In genomic region chr12:110198386-110198785, GRCh38 we compare ENCODE assay signal across 22 cellular contexts.
A peak's percentile ranks its signal among the peaks of the same experiment; 100 is the strongest.
DNase-seq lines count a peak whose midpoint lies in the region; ATAC-seq, FAIRE-seq and TF ChIP-seq lines count a peak whose summit lies in the region.
"Had no signal": no experiment of that assay in that cellular context is flagged by ENCODE, and none has a peak within 500 bp of the region (broad histone marks: within the 10 kb centered on the region; RNA-seq: fewer than 3 reads in every experiment).

No MANE protein-coding gene starts in this region.

- no peak for ATAC-seq in SK-N-SH treated with all-trans-retinoic acid at 6 μM for 48 hours

- H3F3A ChIP-seq in SK-N-SH (replicated peaks; ENCODE audit: insufficient read depth): peaks cover 13% of the 10 kb centered on the region

- H3K27me3 ChIP-seq in SK-N-SH (ENCODE audit: insufficient read depth) (no peaks in the 10 kb centered on the region), brain microvascular endothelial cell (replicated peaks) (no peaks in the 10 kb centered on the region), right atrium auricular region (no peaks in the 10 kb centered on the region)

- H3K36me3 ChIP-seq in SK-N-SH (replicated peaks in 1 of 2; ENCODE audit: control insufficient read depth in 1 of 2, insufficient read depth in 2 of 2, low read length in 1 of 2) (peaks cover 7 to 13% of the 10 kb centered on the region in 2 experiments), brain microvascular endothelial cell (replicated peaks) (no peaks in the 10 kb centered on the region), right atrium auricular region (peaks cover 5% of the 10 kb centered on the region)

- TF ChIP-seq CTCF in SK-N-SH (IDR thresholded peaks at IDR 0.05) (no peak), brain microvascular endothelial cell (IDR thresholded peaks at IDR 0.05; ENCODE audit: low read depth, low read length, missing control alignments) (no peak), fibroblast of villous mesenchyme (IDR thresholded peaks at IDR 0.05; ENCODE audit: insufficient read depth, low read depth, low read length) (no peak), right atrium auricular region (IDR thresholded peaks at IDR 0.05) (no peak)

- H3K9ac ChIP-seq in SK-N-SH: peak overlapping the region; percentile 19; the same call in 1 of the 2 replicates

- no peaks in the 10 kb centered on the region for H4K20me1 ChIP-seq in SK-N-SH (ENCODE audit: insufficient read depth)

- DNase-seq in SK-N-SH (no peak), brain microvascular endothelial cell (no peak), fibroblast of villous mesenchyme (ENCODE audit: low read depth) (peak; percentile 17), urothelium cell line (ENCODE audit: low spot score) (no peak), A172 (ENCODE audit: low spot score) (no peak), right atrium auricular region (ENCODE audit: low spot score) (no peak)
- DNase-seq in activated effector memory CD4-positive, alpha-beta T cell treated with anti-CD3 and anti-CD28 coated beads, Interleukin-2, amount 50 U/mL, for 16 hours: no peak
- DNase-seq: CD4-positive, alpha-beta memory T cell; GOT3; Karpas-422; NCI-H1417 treated with DMSO at 0.1 percent for 48 hours; NCI-H1930; NCI-H345; NCI-H524 treated with DMSO at 0.1 percent for 48 hours; PC-9; SIG-M5 had no signal

- peak overlapping the region; percentile 35; the same call in 1 of the 2 replicates for H3K4me2 ChIP-seq in SK-N-SH
- H3K4me2 ChIP-seq: PC-9 had no signal

- peak overlapping the region in 1 of 2 experiments; percentile 85; a peak in 2 of 4 replicates for H3K27ac ChIP-seq in SK-N-SH (ENCODE audit: low read depth in 2 of 2, low read length in 1 of 2)
- peak overlapping the region; percentile 94 for H3K27ac ChIP-seq in brain microvascular endothelial cell
- H3K27ac ChIP-seq in right atrium auricular region: no peak overlapping the region
- H3K27ac ChIP-seq: 22Rv1, HL-60, PC-9, RWPE1 had no signal

- no peak for TF ChIP-seq RAD21 in SK-N-SH (IDR thresholded peaks at IDR 0.05; ENCODE audit: low read length)

- FAIRE-seq in urothelium cell line (lab: Jason Lieb, UNC): no peak
- FAIRE-seq: GM12892, GM18507 had no signal

- in situ Hi-C loops in brain microvascular endothelial cell (cut with HindIII; ENCODE audit: low pct_ligation_motif_present, low sequenced_read_pairs): no loop called here

- peaks cover 6 to 20% of the 10 kb centered on the region in 2 experiments for H3K4me1 ChIP-seq in SK-N-SH (ENCODE audit: control insufficient read depth in 1 of 2, insufficient read depth in 2 of 2, low read depth in 1 of 2, low read length in 1 of 2)
- H3K4me1 ChIP-seq in right atrium auricular region: no peaks in the 10 kb centered on the region

- no peak for TF ChIP-seq EP300 in SK-N-SH (IDR thresholded peaks at IDR 0.05; ENCODE audit: borderline replicate concordance in 1 of 2, low read depth in 1 of 2, low read length in 1 of 2)

- 87% methylated on average over 1 of the region's 1 CpG for whole genome bisulfite sequencing in SK-N-SH (ENCODE audit: low lambda C conversion rate)

- H3K9me3 ChIP-seq in SK-N-SH (no peaks in the 10 kb centered on the region), right atrium auricular region (no peaks in the 10 kb centered on the region)

- POLR2A ChIA-PET in SK-N-SH (lab: Yijun Ruan, JAX): interaction anchor here (0.6 kb wide), 1 partner anchor 15 kb away, joined by 3 read pairs; no protein-coding TSS in a partner anchor

- no peak overlapping the region for H2AFZ ChIP-seq in SK-N-SH (ENCODE audit: low read depth)
- H2AFZ ChIP-seq: PC-9 had no signal

- no peak overlapping the region for H3K4me3 ChIP-seq in SK-N-SH (ENCODE audit: low read depth in 2 of 2, low read length in 1 of 2)
- no peak overlapping the region for H3K4me3 ChIP-seq in brain microvascular endothelial cell (ENCODE audit: low read depth, low read length)
- no peak overlapping the region for H3K4me3 ChIP-seq in fibroblast of villous mesenchyme (ENCODE audit: low read depth, low read length)
- H3K4me3 ChIP-seq in right atrium auricular region: no peak overlapping the region
- H3K4me3 ChIP-seq: PC-9 had no signal

- H3K79me2 ChIP-seq in SK-N-SH (ENCODE audit: insufficient read depth): no peaks in the 10 kb centered on the region

- CTCF ChIA-PET in SK-N-SH (lab: Yijun Ruan, JAX): no interaction called here

- H3K9me2 ChIP-seq in SK-N-SH: no peaks in the 10 kb centered on the region

TF ChIP-seq in SK-N-SH, 30 proteins besides CTCF, POLR2A, EP300 and RAD21 (continues in another document):
- TF ChIP-seq USF2 (IDR thresholded peaks at IDR 0.05; ENCODE audit: borderline replicate concordance, low read depth, low read length) (no peak), REST (IDR thresholded peaks at IDR 0.05; ENCODE audit: low read depth, low read length) (no peak), MXI1 (IDR thresholded peaks at IDR 0.05; ENCODE audit: low read depth, low read length) (no peak), SIN3A (IDR thresholded peaks at IDR 0.05; ENCODE audit: borderline replicate concordance, low read depth, low read length) (no peak), SMC3 (IDR thresholded peaks at IDR 0.05; ENCODE audit: low read depth, low read length) (no peak)

TF ChIP-seq in SK-N-SH treated with all-trans-retinoic acid at 6 μM for 48 hours, 23 proteins besides CTCF, POLR2A, EP300 and RAD21 (continues in another document):
- TF ChIP-seq CREB5 (CRISPR knock-in tag; IDR thresholded peaks at IDR 0.05; ENCODE audit: low read depth): no peak
- no peak for TF ChIP-seq PPARA (CRISPR knock-in tag; IDR thresholded peaks at IDR 0.05; ENCODE audit: borderline replicate concordance)
- no peak for TF ChIP-seq ZNF70 (CRISPR knock-in tag; IDR thresholded peaks at IDR 0.05)
- TF ChIP-seq BACH2 (CRISPR knock-in tag; IDR thresholded peaks at IDR 0.05; ENCODE audit: borderline replicate concordance): no peak
- no peak for TF ChIP-seq ESRRG (CRISPR knock-in tag; IDR thresholded peaks at IDR 0.05)
- no peak for TF ChIP-seq POU6F1 (CRISPR knock-in tag; IDR thresholded peaks at IDR 0.05; ENCODE audit: borderline replicate concordance, low read depth)
- TF ChIP-seq ZFP30 (CRISPR knock-in tag; IDR thresholded peaks at IDR 0.05): no peak
- TF ChIP-seq TCF4 (CRISPR knock-in tag; IDR thresholded peaks at IDR 0.05; ENCODE audit: borderline replicate concordance): no peak
- no peak for TF ChIP-seq PATZ1 (CRISPR knock-in tag; IDR thresholded peaks at IDR 0.05; ENCODE audit: borderline replicate concordance)
- TF ChIP-seq ZFP3 (CRISPR knock-in tag; IDR thresholded peaks at IDR 0.05): no peak
- no peak for TF ChIP-seq OSR1 (CRISPR knock-in tag; IDR thresholded peaks at IDR 0.05)
- no peak for TF ChIP-seq CSDC2 (CRISPR knock-in tag; IDR thresholded peaks at IDR 0.05)
- TF ChIP-seq ZNF565 (CRISPR knock-in tag; conservative IDR thresholded peaks at IDR 0.05; ENCODE audit: low read depth): no peak
- TF ChIP-seq SNAI2 (CRISPR knock-in tag; IDR thresholded peaks at IDR 0.05): no peak
- TF ChIP-seq GLIS3 (CRISPR knock-in tag; IDR thresholded peaks at IDR 0.05): no peak
